7 cellular contexts compared by ENCODE assay signal in genomic region chr10:50862719-50863118, GRCh38. TPM values are rescaled to one million over a fixed set of nuclear protein-coding genes. Genes with fewer than 3 reads are reported as not detected.
"Had no signal": no experiment of that assay in that cellular context is flagged by ENCODE, and none has a peak within 500 bp of the region (broad histone marks: within the 10 kb centered on the region; RNA-seq: fewer than 3 reads in every experiment).

No MANE protein-coding gene starts in this region.

- FAIRE-seq: HTR-8/SVneo, K562 had no signal

- H3K4me1 Mint-ChIP-seq: IgD-negative memory B cell had no signal

- H3K27ac Mint-ChIP-seq: IgD-negative memory B cell had no signal

- DNase-seq: IMR-90, KG1 had no signal

- ATAC-seq: K562 had no signal

- H3K9me3 Mint-ChIP-seq: IgD-negative memory B cell had no signal

- H3K27ac ChIP-seq: HL-60 had no signal

- H3K36me3 Mint-ChIP-seq: IgD-negative memory B cell had no signal

- H3K4me3 Mint-ChIP-seq: IgD-negative memory B cell had no signal

- H3K4me3 ChIP-seq: K562 had no signal

RNA-seq across cellular contexts. Expression of gene A1CF, which starts 22.7 kb away (rescaled TPM):
- total RNA-seq: HT1080, IMR-90 had no signal
- polyA plus RNA-seq: IgD-negative memory B cell, IMR-90, K562 had no signal
